Comparison of ENCODE assay signal across 11 cellular contexts in genomic region chr17:65101371-65101770, GRCh38. TPM values are rescaled to one million over a fixed set of nuclear protein-coding genes. Genes with fewer than 3 reads are reported as not detected.
DNase-seq lines count a peak whose midpoint lies in the region; ATAC-seq and TF ChIP-seq lines count a peak whose summit lies in the region.
"Had no signal": no experiment of that assay in that cellular context is flagged by ENCODE, and none has a peak within 500 bp of the region (broad histone marks: within the 10 kb centered on the region; RNA-seq: fewer than 3 reads in every experiment).

No MANE protein-coding gene starts in this region.

- H3K9me2 ChIP-seq in OCI-LY1 (ENCODE audit: low read depth, low read length), result no peaks in the 10 kb centered on the region

- CTCF ChIA-PET in Calu3 (lab: Charles Lee), result interaction anchor here (1.8 kb wide), 1 partner anchor 136 kb away, joined by 4 read pairs; no protein-coding TSS in a partner anchor

- no peaks in the 10 kb centered on the region for H3K4me1 Mint-ChIP-seq in Calu3 (ENCODE audit: low read depth, unreplicated experiment)
- H3K4me1 Mint-ChIP-seq in effector memory CD8-positive, alpha-beta T cell (ENCODE audit: low read depth in 2 of 2), result peaks cover 12 to 16% of the 10 kb centered on the region in 2 donors

- no peaks in the 10 kb centered on the region for H3K9me3 ChIP-seq in OCI-LY1 (ENCODE audit: low read length)
- no peaks in the 10 kb centered on the region for H3K9me3 ChIP-seq in ovary

- peak overlapping the region; percentile 87 for H3K4me2 ChIP-seq in OCI-LY1 (ENCODE audit: low read length)

- H3K27ac ChIP-seq in OCI-LY1 (ENCODE audit: low read depth, low read length, poor library complexity, severe bottlenecking), result no peak overlapping the region
- peak overlapping the region in 1 of 2 donors; percentile 69 for H3K27ac ChIP-seq in ovary

- H3K4me3 ChIP-seq in OCI-LY1 (ENCODE audit: low read depth, low read length, poor library complexity, severe bottlenecking) (peak overlapping the region; percentile 68), ovary (peak overlapping the region; percentile 50)

- no TSS peak for BruUV-seq in Calu3 (replicated peaks; lab: Mats Ljungman, UMichigan)

- H3K9ac ChIP-seq in OCI-LY1 (ENCODE audit: low read length), result peak overlapping the region; percentile 70; the same call in 1 of the 2 replicates

- H3K36me3 Mint-ChIP-seq in Calu3 (ENCODE audit: insufficient read depth, unreplicated experiment), result no peaks in the 10 kb centered on the region
- H3K36me3 Mint-ChIP-seq in effector memory CD8-positive, alpha-beta T cell (ENCODE audit: insufficient read depth), result no peaks in the 10 kb centered on the region

- peak overlapping the region; percentile 57 for H3K4me3 Mint-ChIP-seq in Calu3 (ENCODE audit: low read depth, unreplicated experiment)
- H3K4me3 Mint-ChIP-seq in effector memory CD8-positive, alpha-beta T cell, result peak overlapping the region; percentile 80 to 84

- no peaks in the 10 kb centered on the region for H3F3A ChIP-seq in OCI-LY1 (ENCODE audit: insufficient read depth, low read length)

- no peak overlapping the region for H3K27ac Mint-ChIP-seq in Calu3 (ENCODE audit: unreplicated experiment)
- peak overlapping the region in 1 of 2 donors; percentile 92 for H3K27ac Mint-ChIP-seq in effector memory CD8-positive, alpha-beta T cell

- H3K9me3 Mint-ChIP-seq in Calu3 (ENCODE audit: low read depth, unreplicated experiment), result no peaks in the 10 kb centered on the region
- no peaks in the 10 kb centered on the region for H3K9me3 Mint-ChIP-seq in effector memory CD8-positive, alpha-beta T cell

- no peaks in the 10 kb centered on the region for H3K36me3 ChIP-seq in OCI-LY1 (ENCODE audit: insufficient read depth, low read length)
- H3K36me3 ChIP-seq in ovary, result no peaks in the 10 kb centered on the region

- no peak for TF ChIP-seq EP300 in ovary (IDR thresholded peaks at IDR 0.05)

- no peak for ATAC-seq in effector memory CD8-positive, alpha-beta T cell (replicated peaks)
- ATAC-seq in HG02938 (IDR thresholded peaks at IDR 0.05; ENCODE audit: unreplicated experiment), result no peak
- ATAC-seq in HG03045 (IDR thresholded peaks at IDR 0.05; ENCODE audit: unreplicated experiment), result no peak

- H3K27me3 ChIP-seq in OCI-LY1 (ENCODE audit: insufficient read depth, low read length) (no peaks in the 10 kb centered on the region), ovary (no peaks in the 10 kb centered on the region)

- WGBS in ovary, 3 donors, result 61 to 76% (median 66%) methylated on average over 6 of the region's 6 CpGs

- TF ChIP-seq CTCF in Calu3 (IDR thresholded peaks at IDR 0.05; ENCODE audit: unreplicated experiment), result no peak
- no peak for TF ChIP-seq CTCF in OCI-LY1 (IDR thresholded peaks at IDR 0.05; ENCODE audit: low read length)
- no peak for TF ChIP-seq CTCF in ovary (IDR thresholded peaks at IDR 0.05)

- H3K4me1 ChIP-seq in OCI-LY1 (ENCODE audit: insufficient read depth, low read length, severe bottlenecking) (peaks cover 16% of the 10 kb centered on the region), ovary (ENCODE audit: insufficient read depth) (peaks cover 3% of the 10 kb centered on the region)

- DNase-seq in Calu3 (no peak), ovary (no peak), NCI-H2107 (lab: John Stamatoyannopoulos, UW) (no peak)
- no peak for DNase-seq in effector memory CD8-positive, alpha-beta T cell
- DNase-seq in stimulated activated naive CD4-positive, alpha-beta T cell (lab: John Stamatoyannopoulos, UW), result no peak
- DNase-seq: DND-41, kidney glomerular epithelial cell, NCI-H226 had no signal

- intact Hi-C loops in Calu3 (cut with micrococcal nuclease; ENCODE audit: unreplicated experiment) (loop anchor here (10.0 kb wide), 1 partner anchor 137 kb away; no protein-coding TSS in a partner anchor), ovary (cut with DNase I) (loop anchor here (2.0 to 10.0 kb wide), 5 partner anchors 44 to 137 kb away; partner anchors contain the start of gene GNA13 (in 3 of the 4))

- no peaks in the 10 kb centered on the region for H3K79me2 ChIP-seq in OCI-LY1 (ENCODE audit: insufficient read depth, low read length)

- H2AFZ ChIP-seq in OCI-LY1 (ENCODE audit: low read length), result no peak overlapping the region

- no peak for TF ChIP-seq POLR2A in ovary (IDR thresholded peaks at IDR 0.05)

- H3K27me3 Mint-ChIP-seq in Calu3 (ENCODE audit: unreplicated experiment), result peaks cover 10% of the 10 kb centered on the region
- H3K27me3 Mint-ChIP-seq in effector memory CD8-positive, alpha-beta T cell, result no peaks in the 10 kb centered on the region

- no peaks in the 10 kb centered on the region for H4K20me1 ChIP-seq in OCI-LY1 (ENCODE audit: insufficient read depth, low read length)

RNA-seq across cellular contexts. Expression of gene RGS9, which starts 35.8 kb away (rescaled TPM):
- 0.49 and 0.54 TPM in 2 replicates for total RNA-seq in Calu3 (2022)
- 10 to 100 TPM in 3 of 7 donors, 1 to 10 TPM in 4; 5.3 to 15.7 (median 9.1) TPM for total RNA-seq in ovary
- polyA plus RNA-seq in ovary, result 10 to 100 TPM in 1 of 2 donors, 1 to 10 TPM in 1; 5.4 to 11.5 TPM

RNA-seq across cellular contexts. Expression of gene GNA13, which starts 44.8 kb away (rescaled TPM):
- total RNA-seq in Calu3 (2022), result 15.7 and 18.2 TPM in 2 replicates
- total RNA-seq in ovary, result 10 to 100 TPM; 39.9 to 48.8 (median 45.7) TPM
- polyA plus RNA-seq in ovary, result 10 to 100 TPM; 20.9 to 30.1 TPM
